8 cellular contexts compared by ENCODE assay signal in the genomic region with DNA sequence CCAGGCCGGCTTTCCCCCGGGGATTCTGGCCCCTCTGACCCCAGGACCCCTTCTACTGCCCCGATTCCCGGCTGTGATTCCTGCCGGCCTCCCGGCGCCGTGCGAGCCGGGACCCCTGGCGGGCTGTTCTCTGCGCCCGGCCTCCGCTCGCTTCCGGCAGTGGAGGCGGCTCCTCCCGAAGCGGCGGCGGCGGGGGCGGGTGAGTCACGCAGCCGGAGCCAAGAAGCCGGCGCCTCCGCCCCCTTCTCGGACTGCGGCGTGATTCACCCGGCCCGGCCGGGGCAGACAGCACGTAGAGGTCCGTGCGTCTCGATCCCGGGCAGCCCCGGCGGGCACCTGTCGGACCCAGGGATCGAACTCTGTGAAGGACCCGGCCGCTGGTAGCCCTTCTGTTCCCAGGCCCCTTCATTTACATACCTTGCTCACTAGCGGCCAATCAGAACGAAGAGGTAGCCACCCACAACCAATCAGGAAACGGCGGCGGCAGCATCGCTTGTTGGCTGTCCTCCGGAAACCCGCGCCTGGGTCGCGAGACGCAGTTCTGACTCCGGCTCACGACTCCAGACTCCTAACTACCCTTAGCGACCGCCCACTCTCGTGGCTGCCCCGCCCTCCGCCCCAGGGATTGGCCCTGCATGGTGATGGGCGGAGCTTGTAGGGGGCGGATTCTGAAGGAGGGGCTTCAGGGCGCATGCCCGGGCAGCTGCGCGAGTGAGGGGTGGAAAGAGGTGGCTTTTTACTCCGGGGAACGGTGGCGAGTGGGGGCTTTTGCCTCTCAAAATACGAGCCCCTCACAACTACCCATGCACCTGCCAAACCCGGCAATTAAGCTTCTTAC. TPM values are rescaled to one million over a fixed set of nuclear protein-coding genes. Genes with fewer than 3 reads are reported as not detected.
DNase-seq lines count a peak whose midpoint lies in the region; TF ChIP-seq lines count a peak whose summit lies in the region.

A gene with protein sequence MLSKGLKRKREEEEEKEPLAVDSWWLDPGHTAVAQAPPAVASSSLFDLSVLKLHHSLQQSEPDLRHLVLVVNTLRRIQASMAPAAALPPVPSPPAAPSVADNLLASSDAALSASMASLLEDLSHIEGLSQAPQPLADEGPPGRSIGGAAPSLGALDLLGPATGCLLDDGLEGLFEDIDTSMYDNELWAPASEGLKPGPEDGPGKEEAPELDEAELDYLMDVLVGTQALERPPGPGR (minus strand): TSS at position 543 of the 838 bp plus-strand sequence. CDS start 2,446 bp downstream, outside the sequence.

- in situ Hi-C loops in HAP-1 (cut with MboI; ENCODE audit: low sequenced_read_pairs): no loop called here

- H3K27ac ChIP-seq in MM.1S (ENCODE audit: low read length) (peak within 1 kb of the TSS; percentile 77; the same call in 1 of the 2 replicates), stomach smooth muscle (ENCODE audit: low read length) (peak within 1 kb of the TSS; percentile 97)

- peak within 1 kb of the TSS; percentile 99 for H2AFZ ChIP-seq in MM.1S (ENCODE audit: low read length)

- H3K4me3 ChIP-seq in HAP-1: peak within 1 kb of the TSS; percentile 85
- peak within 1 kb of the TSS; percentile 84 for H3K4me3 ChIP-seq in MM.1S (ENCODE audit: low read length)
- peak within 1 kb of the TSS; percentile 93 to 95 for H3K4me3 ChIP-seq in stomach smooth muscle (ENCODE audit: low read length in 2 of 2)

- H3K9ac ChIP-seq in MM.1S (ENCODE audit: low read length) (peak within 1 kb of the TSS; percentile 90), stomach smooth muscle (ENCODE audit: low read length in 2 of 2) (peak within 1 kb of the TSS; percentile 94 to 95)

- H3K4me1 ChIP-seq in HAP-1 (peaks cover 15% of the 10 kb centered on the region), MM.1S (ENCODE audit: low read length) (peaks cover 7% of the 10 kb centered on the region), stomach smooth muscle (ENCODE audit: control insufficient read depth, insufficient read depth, low read length) (peaks cover 39% of the 10 kb centered on the region)

- H3K27me3 Mint-ChIP-seq in neural crest cell (ENCODE audit: low read depth): no peaks in the 10 kb centered on the region

- peak; percentile 69 for TF ChIP-seq CTCF in MM.1S (IDR thresholded peaks at IDR 0.05; ENCODE audit: low read length)
- peak; percentile 92 for TF ChIP-seq CTCF in neural crest cell (conservative IDR thresholded peaks at IDR 0.05)

- peaks cover 5% of the 10 kb centered on the region for H3F3A ChIP-seq in MM.1S (ENCODE audit: insufficient read depth, low read length)

- no peaks in the 10 kb centered on the region for H3K9me3 ChIP-seq in HAP-1
- H3K9me3 ChIP-seq in MM.1S (replicated peaks; ENCODE audit: insufficient read depth, low read length): no peaks in the 10 kb centered on the region
- H3K9me3 ChIP-seq in stomach smooth muscle (ENCODE audit: control insufficient read depth in 2 of 2, low read length in 2 of 2): no peaks in the 10 kb centered on the region

- H3K4me3 Mint-ChIP-seq in neural crest cell: peak within 1 kb of the TSS; percentile 96

- H4K20me1 ChIP-seq in MM.1S (ENCODE audit: insufficient read depth, low read length): no peaks in the 10 kb centered on the region

- H3K4me1 Mint-ChIP-seq in neural crest cell: peaks cover 29% of the 10 kb centered on the region

- peak within 1 kb of the TSS; percentile 96 for H3K4me2 ChIP-seq in MM.1S (ENCODE audit: low read depth, low read length)

- H3K9me3 Mint-ChIP-seq in neural crest cell: no peaks in the 10 kb centered on the region

- no peaks in the 10 kb centered on the region for H3K9me2 ChIP-seq in MM.1S (replicated peaks; ENCODE audit: insufficient read depth, low read length)

- peak; percentile 99 for DNase-seq in GDM1 (lab: John Stamatoyannopoulos, UW)
- DNase-seq in HAP-1 (ENCODE audit: low spot score in 2 of 2): peak; percentile 97 to 100
- DNase-seq in MM.1S: peak; percentile 100
- peak; percentile 88 for DNase-seq in SIG-M5 (lab: John Stamatoyannopoulos, UW)
- DNase-seq in activated gamma-delta T cell treated with Interleukin-2 at 50 U/mL for 16 hours: peak; percentile 100
- DNase-seq in fibroblast of the conjunctiva (ENCODE audit: low read depth): peak; percentile 98
- DNase-seq in neural crest cell (ENCODE audit: low read depth, low spot score): peak; percentile 99

- H3K79me2 ChIP-seq in MM.1S (ENCODE audit: low read length): peaks cover 4% of the 10 kb centered on the region

- H3K36me3 ChIP-seq in HAP-1 (replicated peaks): no peaks in the 10 kb centered on the region; the same call in 1 of the 2 replicates
- H3K36me3 ChIP-seq in MM.1S (replicated peaks; ENCODE audit: insufficient read depth, low read length): no peaks in the 10 kb centered on the region
- H3K36me3 ChIP-seq in stomach smooth muscle (ENCODE audit: control insufficient read depth in 2 of 2, insufficient read depth in 2 of 2, low read length in 2 of 2): peaks cover 9 to 13% of the 10 kb centered on the region in 2 donors

- peak within 1 kb of the TSS; percentile 97 for H3K27ac Mint-ChIP-seq in neural crest cell (ENCODE audit: unreplicated experiment)

- H3K27me3 ChIP-seq in HAP-1 (ENCODE audit: low read depth): no peaks in the 10 kb centered on the region
- H3K27me3 ChIP-seq in MM.1S (replicated peaks; ENCODE audit: insufficient read depth, low read length): no peaks in the 10 kb centered on the region
- no peaks in the 10 kb centered on the region for H3K27me3 ChIP-seq in stomach smooth muscle (ENCODE audit: control insufficient read depth in 1 of 2, insufficient read depth in 2 of 2, low read length in 2 of 2)

- no peaks in the 10 kb centered on the region for H3K36me3 Mint-ChIP-seq in neural crest cell (ENCODE audit: low read depth)

RNA-seq across cellular contexts. Expression of the gene that starts here (rescaled TPM):
- total RNA-seq in neural crest cell: 3.2 and 3.3 TPM in 2 replicates

Comparison
In these comparisons a context has a peak if more than half of its experiments do, and no peak if none do; other contexts are left out.
1. Peak in every context shown above with its lines: DNase-seq, H3K4me3 ChIP-seq and H3K27ac ChIP-seq.